Comparison of ENCODE assay signal across 39 cellular contexts in the genomic region with DNA sequence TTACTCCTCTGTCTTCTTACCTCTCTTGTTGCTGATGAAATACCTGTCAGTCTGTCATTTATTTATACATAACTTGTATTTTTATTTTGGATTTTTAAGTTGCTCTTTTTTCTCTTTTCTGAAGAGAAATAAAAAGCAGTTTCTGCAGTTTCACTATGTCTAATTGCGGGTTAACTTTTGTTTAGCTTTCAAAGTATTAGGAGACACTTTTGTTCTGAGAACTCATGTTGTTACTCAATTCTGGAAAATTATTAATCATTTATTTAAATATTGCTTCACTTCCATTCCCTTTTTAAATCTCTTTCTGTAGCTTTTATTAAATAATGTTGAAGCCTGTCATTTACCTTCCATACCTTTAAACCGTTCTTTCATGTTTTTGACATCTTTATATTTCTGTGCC. TPM values are rescaled to one million over a fixed set of nuclear protein-coding genes. Genes with fewer than 3 reads are reported as not detected.
"Had no signal": no experiment of that assay in that cellular context is flagged by ENCODE, and none has a peak within 500 bp of the region (broad histone marks: within the 10 kb centered on the region; RNA-seq: fewer than 3 reads in every experiment).

No MANE protein-coding gene starts in this region.

- H3K4me3 ChIP-seq: adrenal gland, ascending aorta, body of pancreas, breast epithelium, cardiac muscle cell had no signal

- H3K4me1 Mint-ChIP-seq: activated naive CD4-positive, alpha-beta T cell treated with anti-CD3 and anti-CD28 coated beads, Interleukin-2, amount 10 ng/mL, durations not matched to agents 7 days and 5 days; activated naive CD4-positive, alpha-beta T cell treated with anti-CD3 and anti-CD28 coated beads, Interleukin-2, amount 50 U/mL, for 24 hours; activated naive CD8-positive, alpha-beta T cell treated with anti-CD3 and anti-CD28 coated beads for 36 hours; activated naive CD8-positive, alpha-beta T cell treated with anti-CD3 and anti-CD28 coated beads, Interleukin-2, amount 10 ng/mL, durations not matched to agents 7 days and 5 days; activated naive CD8-positive, alpha-beta T cell treated with anti-CD3 and anti-CD28 coated beads, Interleukin-2, amount 50 U/mL, for 24 hours; activated T-helper 17 cell treated with anti-CD3 and anti-CD28 coated beads, Interleukin-2, amount 50 U/mL, for 72 hours; brain; central memory CD8-positive, alpha-beta T cell had no signal

- H3K27me3 Mint-ChIP-seq: activated naive CD4-positive, alpha-beta T cell treated with anti-CD3 and anti-CD28 coated beads, Interleukin-2, amount 10 ng/mL, durations not matched to agents 7 days and 5 days; activated naive CD8-positive, alpha-beta T cell treated with anti-CD3 and anti-CD28 coated beads, Interleukin-2, amount 50 U/mL, for 24 hours; activated T-helper 17 cell treated with anti-CD3 and anti-CD28 coated beads, Interleukin-2, amount 50 U/mL, for 72 hours; brain had no signal

- H3K27me3 ChIP-seq: adrenal gland, ascending aorta, body of pancreas, brain microvascular endothelial cell, breast epithelium, cardiac muscle cell had no signal

- H3K9me3 ChIP-seq: adrenal gland, body of pancreas, breast epithelium had no signal

- DNase-seq: activated effector memory CD4-positive, alpha-beta T cell treated with anti-CD3 and anti-CD28 coated beads, Interleukin-2, amount 50 U/mL, for 16 hours; activated effector memory CD4-positive, alpha-beta T cell treated with Interleukin-2 at 50 U/mL for 16 hours; activated gamma-delta T cell; activated gamma-delta T cell treated with Interleukin-2 at 50 U/mL for 16 hours; activated naive CD4-positive, alpha-beta T cell; activated naive CD4-positive, alpha-beta T cell treated with anti-CD3 and anti-CD28 coated beads for 36 hours; activated naive CD4-positive, alpha-beta T cell treated with anti-CD3 and anti-CD28 coated beads, Interleukin-2, amount 10 ng/mL, durations not matched to agents 7 days and 5 days; activated naive CD4-positive, alpha-beta T cell treated with anti-CD3 and anti-CD28 coated beads, Interleukin-2, amount 50 U/mL, for 16 hours; activated naive CD4-positive, alpha-beta T cell treated with Interleukin-2 at 50 U/mL for 16 hours; activated naive CD8-positive, alpha-beta T cell treated with anti-CD3 and anti-CD28 coated beads for 36 hours; activated naive CD8-positive, alpha-beta T cell treated with anti-CD3 and anti-CD28 coated beads, Interleukin-2, amount 10 ng/mL, durations not matched to agents 7 days and 5 days; activated naive CD8-positive, alpha-beta T cell treated with anti-CD3 and anti-CD28 coated beads, Interleukin-2, amount 50 U/mL, for 24 hours; activated T-cell treated with anti-CD3 and anti-CD28 coated beads, Interleukin-2, amount 50 U/mL, for 24 hours; activated T-cell treated with anti-CD3 and anti-CD28 coated beads, Interleukin-2, amount 50 U/mL, for 4 hours; activated T-cell treated with anti-CD3 and anti-CD28 coated beads, Interleukin-2, amount 50 U/mL, for 48 hours; activated T-cell treated with anti-CD3 and anti-CD28 coated beads, Interleukin-2, amount 50 U/mL, for 72 hours; adrenal gland; amniotic stem cell; amygdala; anterior cingulate cortex; aorta; body of pancreas; brain microvascular endothelial cell; caudate nucleus; central memory CD4-positive, alpha-beta T cell; cerebellar nuclear complex had no signal

- H3K9me3 Mint-ChIP-seq: activated T-cell treated with anti-CD3 and anti-CD28 coated beads, Interleukin-2, amount 50 U/mL, for 4 hours; activated T-helper 1 cell treated with anti-CD3 and anti-CD28 coated beads, Interleukin-12 subunit alpha, Interleukin-12 subunit beta, Interleukin-2, Interleukin-4 antibody, amounts not matched to agents 30 ng/mL and 10 ng/mL and 1 ng/mL, durations not matched to agents 14 hours and 24 hours and 36 hours; activated T-helper 2 cell treated with anti-CD3 and anti-CD28 coated beads, Interferon-gamma antibody, Interleukin-2, Interleukin-4, amounts not matched to agents 10 μg/mL and 5 μg/mL and 100 μg/mL, durations not matched to agents 14 hours and 24 hours and 36 hours; central memory CD8-positive, alpha-beta T cell had no signal

- H3K36me3 ChIP-seq: adrenal gland, brain microvascular endothelial cell, breast epithelium, cardiac muscle cell had no signal

- FAIRE-seq: astrocyte, bronchial epithelial cell had no signal

- H3K27ac Mint-ChIP-seq: activated naive CD4-positive, alpha-beta T cell treated with anti-CD3 and anti-CD28 coated beads for 36 hours; activated naive CD4-positive, alpha-beta T cell treated with anti-CD3 and anti-CD28 coated beads, Interleukin-2, amount 10 ng/mL, durations not matched to agents 7 days and 5 days; activated naive CD4-positive, alpha-beta T cell treated with anti-CD3 and anti-CD28 coated beads, Interleukin-2, amount 50 U/mL, for 24 hours; activated naive CD4-positive, alpha-beta T cell treated with anti-CD3 and anti-CD28 coated beads, Interleukin-2, amount 50 U/mL, for 72 hours; activated naive CD8-positive, alpha-beta T cell; activated naive CD8-positive, alpha-beta T cell treated with anti-CD3 and anti-CD28 coated beads for 36 hours; activated naive CD8-positive, alpha-beta T cell treated with anti-CD3 and anti-CD28 coated beads, Interleukin-2, amount 10 ng/mL, durations not matched to agents 7 days and 5 days; activated naive CD8-positive, alpha-beta T cell treated with anti-CD3 and anti-CD28 coated beads, Interleukin-2, amount 50 U/mL, for 24 hours; activated T-cell treated with anti-CD3 and anti-CD28 coated beads, Interleukin-2, amount 50 U/mL, for 24 hours; activated T-cell treated with anti-CD3 and anti-CD28 coated beads, Interleukin-2, amount 50 U/mL, for 72 hours; activated T-helper 1 cell treated with anti-CD3 and anti-CD28 coated beads, Interleukin-12 subunit alpha, Interleukin-12 subunit beta, Interleukin-2, Interleukin-4 antibody, amounts not matched to agents 30 ng/mL and 10 ng/mL and 1 ng/mL, durations not matched to agents 14 hours and 24 hours and 36 hours; activated T-helper 17 cell treated with anti-CD3 and anti-CD28 coated beads, Interleukin-2, amount 50 U/mL, for 72 hours; activated T-helper 2 cell treated with anti-CD3 and anti-CD28 coated beads, Interferon-gamma antibody, Interleukin-2, Interleukin-4, amounts not matched to agents 10 μg/mL and 5 μg/mL and 100 μg/mL, durations not matched to agents 14 hours and 24 hours and 36 hours; brain had no signal

- H3K27ac ChIP-seq: adrenal gland, ascending aorta, body of pancreas, brain microvascular endothelial cell, breast epithelium, cardiac muscle cell had no signal

- H3K4me3 Mint-ChIP-seq: activated naive CD4-positive, alpha-beta T cell treated with anti-CD3 and anti-CD28 coated beads for 36 hours; activated naive CD4-positive, alpha-beta T cell treated with anti-CD3 and anti-CD28 coated beads, Interleukin-2, amount 10 ng/mL, durations not matched to agents 7 days and 5 days; activated naive CD4-positive, alpha-beta T cell treated with anti-CD3 and anti-CD28 coated beads, Interleukin-2, amount 50 U/mL, for 24 hours; activated naive CD8-positive, alpha-beta T cell; activated naive CD8-positive, alpha-beta T cell treated with anti-CD3 and anti-CD28 coated beads for 36 hours; activated naive CD8-positive, alpha-beta T cell treated with anti-CD3 and anti-CD28 coated beads, Interleukin-2, amount 10 ng/mL, durations not matched to agents 7 days and 5 days; activated naive CD8-positive, alpha-beta T cell treated with anti-CD3 and anti-CD28 coated beads, Interleukin-2, amount 50 U/mL, for 24 hours; activated T-cell treated with anti-CD3 and anti-CD28 coated beads, Interleukin-2, amount 50 U/mL, for 24 hours; activated T-cell treated with anti-CD3 and anti-CD28 coated beads, Interleukin-2, amount 50 U/mL, for 4 hours; activated T-cell treated with anti-CD3 and anti-CD28 coated beads, Interleukin-2, amount 50 U/mL, for 72 hours; activated T-helper 1 cell treated with anti-CD3 and anti-CD28 coated beads, Interleukin-12 subunit alpha, Interleukin-12 subunit beta, Interleukin-2, Interleukin-4 antibody, amounts not matched to agents 30 ng/mL and 10 ng/mL and 1 ng/mL, durations not matched to agents 14 hours and 24 hours and 36 hours; activated T-helper 17 cell treated with anti-CD3 and anti-CD28 coated beads, Interleukin-2, amount 50 U/mL, for 72 hours; brain; central memory CD8-positive, alpha-beta T cell had no signal

- ATAC-seq: activated naive CD4-positive, alpha-beta T cell treated with anti-CD3 and anti-CD28 coated beads, Interleukin-2, amount 50 U/mL, for 72 hours; activated naive CD8-positive, alpha-beta T cell treated with anti-CD3 and anti-CD28 coated beads, Interleukin-2, amount 50 U/mL, for 24 hours; activated T-cell treated with anti-CD3 and anti-CD28 coated beads, Interleukin-2, amount 50 U/mL, for 4 hours; activated T-cell treated with anti-CD3 and anti-CD28 coated beads, Interleukin-2, amount 50 U/mL, for 72 hours; activated T-helper 17 cell treated with anti-CD3 and anti-CD28 coated beads, Interleukin-2, amount 50 U/mL, for 72 hours; body of pancreas had no signal

- H3K4me1 ChIP-seq: adrenal gland, body of pancreas, breast epithelium had no signal

- H3K36me3 Mint-ChIP-seq: activated naive CD4-positive, alpha-beta T cell treated with anti-CD3 and anti-CD28 coated beads, Interleukin-2, amount 10 ng/mL, durations not matched to agents 7 days and 5 days; activated naive CD4-positive, alpha-beta T cell treated with anti-CD3 and anti-CD28 coated beads, Interleukin-2, amount 50 U/mL, for 72 hours; activated naive CD8-positive, alpha-beta T cell; activated naive CD8-positive, alpha-beta T cell treated with anti-CD3 and anti-CD28 coated beads for 36 hours; activated naive CD8-positive, alpha-beta T cell treated with anti-CD3 and anti-CD28 coated beads, Interleukin-2, amount 10 ng/mL, durations not matched to agents 7 days and 5 days; brain had no signal

RNA-seq across cellular contexts. Expression of a gene that starts 29.2 kb away (rescaled TPM):
- total RNA-seq: activated naive CD4-positive, alpha-beta T cell treated with anti-CD3 and anti-CD28 coated beads for 36 hours; activated naive CD8-positive, alpha-beta T cell treated with anti-CD3 and anti-CD28 coated beads for 36 hours; activated T-cell treated with anti-CD3 and anti-CD28 coated beads, Interleukin-2, amount 50 U/mL, for 72 hours had no signal
